In the genomic region with DNA sequence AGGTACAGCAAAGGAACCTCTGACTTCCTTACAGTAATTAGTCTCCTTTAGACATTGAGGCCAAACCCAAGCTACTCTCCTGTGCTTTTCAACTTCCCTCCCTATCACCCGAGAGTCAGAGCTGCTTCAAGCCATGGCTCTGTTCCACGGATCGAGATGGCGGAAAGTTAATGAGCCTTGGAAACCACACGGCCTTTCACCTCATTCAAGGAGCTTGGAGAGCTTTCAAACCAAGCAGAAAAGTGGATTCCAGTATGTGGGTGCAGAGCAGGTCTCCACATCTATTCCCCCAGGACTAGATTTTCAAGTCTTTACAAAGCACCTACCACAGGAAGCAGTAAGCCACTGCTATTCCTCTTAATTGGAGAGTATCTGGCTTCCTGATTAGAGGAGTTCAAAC, we compare ENCODE assay signal across 21 cellular contexts.
DNase-seq lines count a peak whose midpoint lies in the region; ATAC-seq and TF ChIP-seq lines count a peak whose summit lies in the region.
"Had no signal": no experiment of that assay in that cellular context is flagged by ENCODE, and none has a peak within 500 bp of the region (broad histone marks: within the 10 kb centered on the region; RNA-seq: fewer than 3 reads in every experiment).

No MANE protein-coding gene starts in this region.

- no peaks in the 10 kb centered on the region for H3K9me2 ChIP-seq in Karpas-422 (replicated peaks; ENCODE audit: insufficient read depth, low read length)

- H2AFZ ChIP-seq in ACC112 (ENCODE audit: low read length, unreplicated experiment), result no peak overlapping the region
- H2AFZ ChIP-seq in fibroblast of lung (ENCODE audit: low read length), result no peak overlapping the region
- no peak overlapping the region for H2AFZ ChIP-seq in Karpas-422 (ENCODE audit: low read length)

- H3K27me3 ChIP-seq in ACC112 (ENCODE audit: insufficient read depth, low read length) (no peaks in the 10 kb centered on the region), fibroblast of lung (ENCODE audit: control insufficient read depth, insufficient read depth, low read length) (no peaks in the 10 kb centered on the region), Karpas-422 (ENCODE audit: low read length) (no peaks in the 10 kb centered on the region)
- H3K27me3 ChIP-seq: dorsolateral prefrontal cortex, sigmoid colon had no signal

- peak overlapping the region; percentile 92; the same call in 1 of the 2 replicates for H3K27ac ChIP-seq in ACC112 (ENCODE audit: low read depth, low read length)
- peak overlapping the region; percentile 95 for H3K27ac ChIP-seq in fibroblast of lung (ENCODE audit: insufficient read depth, low read length)
- no peak overlapping the region for H3K27ac ChIP-seq in Karpas-422 (ENCODE audit: low read length)
- H3K27ac ChIP-seq: dorsolateral prefrontal cortex, HL-60, sigmoid colon had no signal

- intact Hi-C loops in left cardiac atrium (cut with DNase I), result no loop called here

- no peak overlapping the region for H3K4me3 ChIP-seq in ACC112 (ENCODE audit: low read depth, low read length)
- H3K4me3 ChIP-seq in fibroblast of lung (replicated peaks in 1 of 4; ENCODE audit: control extremely low read depth in 1 of 4, insufficient read depth in 1 of 4, low read depth in 3 of 4, low read length in 4 of 4), result no peak overlapping the region
- no peak overlapping the region for H3K4me3 ChIP-seq in Karpas-422 (ENCODE audit: low read length)
- H3K4me3 ChIP-seq: dorsolateral prefrontal cortex, K562, mucosa of descending colon, sigmoid colon had no signal

- TF ChIP-seq CTCF in fibroblast of lung (conservative IDR thresholded peaks at IDR 0.05 in 1 of 2, IDR thresholded peaks at IDR 0.05 in 1 of 2; ENCODE audit: low read depth in 1 of 2, low read length in 2 of 2), result no peak

- ATAC-seq in left cardiac atrium, result no peak
- ATAC-seq: K562, mucosa of descending colon had no signal

- H3K4me2 ChIP-seq in fibroblast of lung (ENCODE audit: extremely low read depth, insufficient read depth, low read length), result peak overlapping the region; percentile 25
- no peak overlapping the region for H3K4me2 ChIP-seq in Karpas-422 (ENCODE audit: low read depth, low read length, poor library complexity, severe bottlenecking)

- H3K79me2 ChIP-seq in ACC112 (ENCODE audit: control insufficient read depth, insufficient read depth, low read length, unreplicated experiment), result no peaks in the 10 kb centered on the region
- no peaks in the 10 kb centered on the region for H3K79me2 ChIP-seq in fibroblast of lung (ENCODE audit: control insufficient read depth, insufficient read depth, low read length)
- no peaks in the 10 kb centered on the region for H3K79me2 ChIP-seq in Karpas-422 (ENCODE audit: low read length)

- H3K9ac ChIP-seq in fibroblast of lung (ENCODE audit: insufficient read depth, low read length) (no peak overlapping the region), Karpas-422 (ENCODE audit: low read length) (no peak overlapping the region)

- H3K36me3 ChIP-seq in ACC112 (ENCODE audit: insufficient read depth, low read length), result no peaks in the 10 kb centered on the region
- H3K36me3 ChIP-seq in fibroblast of lung (ENCODE audit: control insufficient read depth, insufficient read depth, low read length), result no peaks in the 10 kb centered on the region
- H3K36me3 ChIP-seq in Karpas-422 (ENCODE audit: insufficient read depth, low read length), result no peaks in the 10 kb centered on the region
- H3K36me3 ChIP-seq: sigmoid colon had no signal

- H4K20me1 ChIP-seq in fibroblast of lung (ENCODE audit: control insufficient read depth, extremely low read depth, insufficient read depth, low read length) (no peaks in the 10 kb centered on the region), Karpas-422 (ENCODE audit: insufficient read depth, low read depth, low read length) (no peaks in the 10 kb centered on the region)

- H3K4me1 ChIP-seq in ACC112 (ENCODE audit: control insufficient read depth, insufficient read depth, low read length, unreplicated experiment) (peaks cover 50% of the 10 kb centered on the region), fibroblast of lung (ENCODE audit: control insufficient read depth, extremely low read depth, insufficient read depth, low read length) (peaks cover 43% of the 10 kb centered on the region), Karpas-422 (ENCODE audit: low read length) (no peaks in the 10 kb centered on the region)

- DNase-seq in M059J (ENCODE audit: low read depth), result peak; percentile 92
- peak; percentile 62 for DNase-seq in NOMO-1 treated with dmso at 0.1 percent for 144 hours (lab: John Stamatoyannopoulos, UW; ENCODE audit: unreplicated experiment)
- peak; percentile 50 to 89 for DNase-seq in fibroblast of lung (ENCODE audit: low read depth in 2 of 2)
- no peak for DNase-seq in left cardiac atrium
- no peak for DNase-seq in NCI-H1436 (lab: John Stamatoyannopoulos, UW)
- DNase-seq in Karpas-422, result no peak
- no peak for DNase-seq in activated CD4-positive, CD25-positive, alpha-beta regulatory T cell (lab: John Stamatoyannopoulos, UW)
- DNase-seq: activated CD4-positive, alpha-beta T cell treated with anti-CD3 and anti-CD28 coated beads, Interleukin-2, amount 10 ng/mL, durations not matched to agents 7 days and 5 days; activated naive CD4-positive, alpha-beta T cell treated with anti-CD3 and anti-CD28 coated beads for 36 hours; activated T-cell treated with anti-CD3 and anti-CD28 coated beads for 4 hours; CD4-positive, CD25-positive, alpha-beta regulatory T cell; dorsolateral prefrontal cortex; kidney; mucosa of descending colon; NK-92 treated with Interleukin-12 subunit alpha and Interleukin-12 subunit beta, amount 100 ng/mL, for 24 hours; SHP77; sigmoid colon; substantia nigra had no signal

- H3K9me3 ChIP-seq in fibroblast of lung (ENCODE audit: control insufficient read depth, insufficient read depth, low read depth, low read length) (no peaks in the 10 kb centered on the region), Karpas-422 (ENCODE audit: low read length) (no peaks in the 10 kb centered on the region)
- H3K9me3 ChIP-seq: mucosa of descending colon, sigmoid colon had no signal

Comparison
In these comparisons a context has a peak if more than half of its experiments do, and no peak if none do; other contexts are left out.
1. DNase-seq: peak in M059J (single experiment), NOMO-1 treated with dmso at 0.1 percent for 144 hours (single experiment) and fibroblast of lung (2 of 2); none in left cardiac atrium (single experiment), NCI-H1436 (single experiment), Karpas-422 (single experiment) and activated CD4-positive, CD25-positive, alpha-beta regulatory T cell (0 of 4).